In the genomic region with DNA sequence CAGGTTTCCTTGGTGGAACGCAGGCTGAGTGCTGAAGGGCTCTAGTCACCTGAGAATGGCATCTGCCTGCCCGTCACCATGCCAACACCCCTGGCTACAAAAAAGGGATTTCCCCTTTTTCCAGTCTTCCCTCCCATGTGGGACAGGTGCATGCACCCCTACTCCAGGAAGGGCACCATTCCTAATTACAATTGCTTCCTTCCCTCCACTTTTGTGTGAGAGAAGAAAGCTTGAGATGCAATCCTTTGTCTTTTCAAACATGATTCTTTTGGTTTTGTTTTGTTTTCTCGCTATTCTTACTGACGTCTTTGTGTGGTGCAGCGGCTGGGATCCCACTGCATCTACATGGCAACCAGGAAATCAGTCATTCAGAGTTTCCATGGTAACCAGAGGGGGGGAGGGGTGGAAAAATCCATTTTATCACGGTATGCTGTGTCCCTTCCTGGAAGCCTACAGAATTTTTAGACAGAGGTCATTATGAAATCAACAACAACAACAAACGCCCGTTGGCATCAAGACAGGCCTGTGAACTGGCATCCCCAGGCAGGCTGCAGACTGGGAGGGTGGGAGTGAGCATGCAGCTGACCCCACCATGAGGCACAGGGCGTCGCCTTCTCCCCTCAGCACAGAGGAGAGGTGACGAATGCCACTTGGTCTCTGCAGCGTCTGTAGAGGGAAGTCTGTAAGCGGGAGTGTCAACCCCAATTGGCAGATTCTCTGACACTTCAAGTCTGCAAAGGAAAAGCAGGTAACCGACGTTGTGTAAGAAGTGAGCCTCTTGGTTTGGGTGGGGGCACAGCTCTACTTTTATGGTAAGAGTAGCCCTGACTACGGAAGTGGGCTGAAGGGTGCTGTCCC, we compare ENCODE assay signal across 8 cellular contexts. TPM values are rescaled to one million over a fixed set of nuclear protein-coding genes. Genes with fewer than 3 reads are reported as not detected.
DNase-seq lines count a peak whose midpoint lies in the region; ATAC-seq and TF ChIP-seq lines count a peak whose summit lies in the region.

No MANE protein-coding gene starts in this region.

- H3K9me3 Mint-ChIP-seq in natural killer cell, result peaks cover 7 to 10% of the 10 kb centered on the region in 2 donors
- H3K9me3 Mint-ChIP-seq in stimulated activated memory B cell treated with anti-CD40 and anti-IgM and Interleukin-4, amounts not matched to agents 10 μg/mL and 1 μg/mL and 100 μg/mL, for 72 hours, result peaks cover 5% of the 10 kb centered on the region

- DNase-seq in NCI-H345 treated with DMSO at 0.1 percent for 48 hours (lab: John Stamatoyannopoulos, UW; ENCODE audit: unreplicated experiment) (peak; percentile 82), erythroblast (lab: John Stamatoyannopoulos, UW) (peak; percentile 51 to 58), natural killer cell (peak; percentile 82), NCI-H2171 treated with DMSO at 0.1 percent for 48 hours (lab: John Stamatoyannopoulos, UW) (no peak)
- peak; percentile 77 for DNase-seq in activated CD8-positive, alpha-beta memory T cell treated with anti-CD3 and anti-CD28 coated beads, Interleukin-2, amount 50 U/mL, for 4 hours

- H3K36me3 Mint-ChIP-seq in natural killer cell, result peaks cover 14% of the 10 kb centered on the region
- H3K36me3 Mint-ChIP-seq in stimulated activated memory B cell treated with anti-CD40 and anti-IgM and Interleukin-4, amounts not matched to agents 10 μg/mL and 1 μg/mL and 100 μg/mL, for 72 hours, result peaks cover 5% of the 10 kb centered on the region

- no peak for TF ChIP-seq CTCF in natural killer cell (IDR thresholded peaks at IDR 0.05)

- H3K27me3 Mint-ChIP-seq in natural killer cell (ENCODE audit: low read depth in 2 of 2), result no peaks in the 10 kb centered on the region
- H3K27me3 Mint-ChIP-seq in stimulated activated memory B cell treated with anti-CD40 and anti-IgM and Interleukin-4, amounts not matched to agents 10 μg/mL and 1 μg/mL and 100 μg/mL, for 72 hours, result no peaks in the 10 kb centered on the region

- ATAC-seq in GM18870 (IDR thresholded peaks at IDR 0.05; ENCODE audit: unreplicated experiment), result peak; percentile 58
- ATAC-seq in HG03060 (IDR thresholded peaks at IDR 0.05; ENCODE audit: low read depth, unreplicated experiment), result peak; percentile 66
- ATAC-seq in natural killer cell, result peak; percentile 68 to 90 (median 80)
- peak; percentile 93 for ATAC-seq in stimulated activated memory B cell treated with anti-CD40 and anti-IgM and Interleukin-4, amounts not matched to agents 10 μg/mL and 1 μg/mL and 100 μg/mL, for 72 hours

- H3K27ac Mint-ChIP-seq in natural killer cell, result peak overlapping the region; percentile 97 to 98
- H3K27ac Mint-ChIP-seq in stimulated activated memory B cell treated with anti-CD40 and anti-IgM and Interleukin-4, amounts not matched to agents 10 μg/mL and 1 μg/mL and 100 μg/mL, for 72 hours, result peak overlapping the region; percentile 86

- peak; percentile 49 for TF ChIP-seq POLR2A in erythroblast (IDR thresholded peaks at IDR 0.05; ENCODE audit: low read length)

- H3K4me1 Mint-ChIP-seq in natural killer cell, result peaks cover 74 to 87% of the 10 kb centered on the region in 2 donors
- H3K4me1 Mint-ChIP-seq in stimulated activated memory B cell treated with anti-CD40 and anti-IgM and Interleukin-4, amounts not matched to agents 10 μg/mL and 1 μg/mL and 100 μg/mL, for 72 hours, result peaks cover 66% of the 10 kb centered on the region

- H3K4me3 Mint-ChIP-seq in natural killer cell, result peak overlapping the region; percentile 89
- H3K4me3 Mint-ChIP-seq in stimulated activated memory B cell treated with anti-CD40 and anti-IgM and Interleukin-4, amounts not matched to agents 10 μg/mL and 1 μg/mL and 100 μg/mL, for 72 hours, result peak overlapping the region; percentile 84

- intact Hi-C loops in natural killer cell (cut with micrococcal nuclease), result loop anchor here (1.0 to 5.0 kb wide), 10 partner anchors 13 to 480 kb away; a partner anchor contains a TSS

RNA-seq across cellular contexts. Expression of a gene that starts 13.6 kb away (rescaled TPM):
- total RNA-seq in natural killer cell, result 100 to 1,000 TPM; 552 to 653 (median 582) TPM
